ENCODE assay signal across 18 cellular contexts in the genomic region with DNA sequence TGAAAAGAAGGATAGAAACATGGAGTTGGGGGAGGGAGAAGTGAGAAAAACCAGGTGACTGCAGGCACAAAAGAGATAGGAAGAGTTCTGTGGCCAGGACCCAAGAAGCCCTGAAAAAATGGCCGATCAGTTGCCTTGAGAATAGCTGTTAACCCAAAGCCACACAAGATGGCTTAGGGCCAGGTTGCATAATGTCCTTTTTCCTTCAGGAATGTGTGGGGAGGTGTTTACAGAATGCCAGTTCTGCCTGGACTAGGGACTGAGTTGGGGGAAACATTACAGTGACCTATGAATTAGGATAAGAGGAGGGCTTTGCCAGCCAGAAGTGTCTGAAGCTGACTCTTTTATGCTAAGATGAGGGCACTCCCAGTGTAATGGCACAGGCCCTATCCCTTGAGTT. TPM values are rescaled to one million over a fixed set of nuclear protein-coding genes. Genes with fewer than 3 reads are reported as not detected.
A peak's percentile ranks its signal among the peaks of the same experiment; 100 is the strongest.
DNase-seq lines count a peak whose midpoint lies in the region; ATAC-seq and TF ChIP-seq lines count a peak whose summit lies in the region.
"Had no signal": no experiment of that assay in that cellular context is flagged by ENCODE, and none has a peak within 500 bp of the region (broad histone marks: within the 10 kb centered on the region; RNA-seq: fewer than 3 reads in every experiment).

No MANE protein-coding gene starts in this region.

- intact Hi-C loops in left colon (cut with DNase I, micrococcal nuclease) = no loop called here
- intact Hi-C loops in prostate gland (cut with DNase I) = no loop called here

- H3K36me3 ChIP-seq in KOPT-K1 (ENCODE audit: insufficient read depth, low read length) (no peaks in the 10 kb centered on the region), prostate gland (no peaks in the 10 kb centered on the region)

- H3K27ac Mint-ChIP-seq in activated CD8-positive, alpha-beta memory T cell treated with anti-CD3 and anti-CD28 coated beads, Interleukin-2, amount 10 ng/mL, durations not matched to agents 7 days and 5 days = peak overlapping the region; percentile 24

- H3K27ac ChIP-seq in KOPT-K1 (ENCODE audit: low read depth, low read length, poor library complexity, severe bottlenecking) = peak overlapping the region; percentile 73
- no peak overlapping the region for H3K27ac ChIP-seq in prostate gland
- H3K27ac ChIP-seq: A549 had no signal

- DNase-seq in activated CD8-positive, alpha-beta memory T cell treated with anti-CD3 and anti-CD28 coated beads, Interleukin-2, amount 10 ng/mL, durations not matched to agents 7 days and 5 days = no peak
- DNase-seq in activated CD8-positive, alpha-beta memory T cell treated with anti-CD3 and anti-CD28 coated beads, Interleukin-2, amount 50 U/mL, for 48 hours = no peak
- DNase-seq in left colon = no peak
- DNase-seq in renal cortical epithelial cell (ENCODE audit: low read depth) = peak; percentile 84
- no peak for DNase-seq in prostate gland (ENCODE audit: low spot score)
- no peak for DNase-seq in GM03348 (ENCODE audit: low spot score)
- DNase-seq in NK-92 treated with Interleukin-12 subunit alpha and Interleukin-12 subunit beta, amount 100 ng/mL, for 24 hours (lab: John Stamatoyannopoulos, UW) = no peak
- DNase-seq: CD8-positive, alpha-beta memory T cell; DMS53; EL; NCI-H1694 treated with DMSO at 0.1 percent for 48 hours; NCI-H510A treated with DMSO at 0.1 percent for 48 hours; NCI-H82; SHP77 had no signal

- no peak overlapping the region for H3K4me3 ChIP-seq in prostate gland
- H3K4me3 ChIP-seq: A549, K562 had no signal

- no peaks in the 10 kb centered on the region for H3K9me3 ChIP-seq in KOPT-K1 (ENCODE audit: insufficient read depth, low read length, poor library complexity, severe bottlenecking)
- H3K9me3 ChIP-seq in prostate gland = no peaks in the 10 kb centered on the region
- H3K9me3 ChIP-seq: A549 had no signal

- TF ChIP-seq CTCF in prostate gland (IDR thresholded peaks at IDR 0.05) = no peak

- no peak overlapping the region for H3K4me3 Mint-ChIP-seq in activated CD8-positive, alpha-beta memory T cell treated with anti-CD3 and anti-CD28 coated beads, Interleukin-2, amount 10 ng/mL, durations not matched to agents 7 days and 5 days
- H3K4me3 Mint-ChIP-seq: CD8-positive, alpha-beta memory T cell had no signal

- CTCF ChIA-PET in activated CD8-positive, alpha-beta memory T cell treated with anti-CD3 and anti-CD28 coated beads, Interleukin-2, amount 10 ng/mL, durations not matched to agents 7 days and 5 days (lab: Charles Lee) = interaction anchor here (1.0 to 1.8 kb wide), 5 partner anchors 8 to 18 kb away, joined by 3 to 6 read pairs (median 4); no protein-coding TSS in a partner anchor

- peaks cover 3% of the 10 kb centered on the region for H3K27me3 ChIP-seq in prostate gland (replicated peaks; ENCODE audit: insufficient read depth)

- WGBS in prostate gland = 70% methylated on average over 1 of the region's 1 CpG

- no peaks in the 10 kb centered on the region for H3K9me3 Mint-ChIP-seq in activated CD8-positive, alpha-beta memory T cell treated with anti-CD3 and anti-CD28 coated beads, Interleukin-2, amount 10 ng/mL, durations not matched to agents 7 days and 5 days (ENCODE audit: low read depth)
- H3K9me3 Mint-ChIP-seq: CD8-positive, alpha-beta memory T cell had no signal

- H3K27me3 Mint-ChIP-seq in activated CD8-positive, alpha-beta memory T cell treated with anti-CD3 and anti-CD28 coated beads, Interleukin-2, amount 10 ng/mL, durations not matched to agents 7 days and 5 days = no peaks in the 10 kb centered on the region
- H3K27me3 Mint-ChIP-seq: CD8-positive, alpha-beta memory T cell had no signal

- TF ChIP-seq POLR2A in prostate gland (IDR thresholded peaks at IDR 0.05) = no peak

- H3K4me1 ChIP-seq in prostate gland (replicated peaks) = no peaks in the 10 kb centered on the region
- H3K4me1 ChIP-seq: A549 had no signal

- peaks cover 9% of the 10 kb centered on the region for H3K36me3 Mint-ChIP-seq in activated CD8-positive, alpha-beta memory T cell treated with anti-CD3 and anti-CD28 coated beads, Interleukin-2, amount 10 ng/mL, durations not matched to agents 7 days and 5 days
- H3K36me3 Mint-ChIP-seq: CD8-positive, alpha-beta memory T cell had no signal

- peaks cover 67% of the 10 kb centered on the region for H3K4me1 Mint-ChIP-seq in activated CD8-positive, alpha-beta memory T cell treated with anti-CD3 and anti-CD28 coated beads, Interleukin-2, amount 10 ng/mL, durations not matched to agents 7 days and 5 days

- no peak for ATAC-seq in activated CD8-positive, alpha-beta memory T cell treated with anti-CD3 and anti-CD28 coated beads, Interleukin-2, amount 10 ng/mL, durations not matched to agents 7 days and 5 days
- ATAC-seq in left colon = peak; percentile 56
- ATAC-seq: A549, K562 had no signal

RNA-seq across cellular contexts. Expression of a gene that starts 17.1 kb away (rescaled TPM):
- total RNA-seq in activated CD8-positive, alpha-beta memory T cell treated with anti-CD3 and anti-CD28 coated beads, Interleukin-2, amount 10 ng/mL, durations not matched to agents 7 days and 5 days = 1 to 10 TPM in 1 of 2 experiments, under 1 TPM in 1; 0.37 to 2.1 TPM
- total RNA-seq in left colon = 10 to 100 TPM; 26.6 to 32.0 TPM
- 24.7 and 31.4 TPM in 2 replicates for total RNA-seq in renal cortical epithelial cell
- 10 to 100 TPM in 1 of 2 donors, 1 to 10 TPM in 1; 7.3 to 17.7 TPM for total RNA-seq in prostate gland
- total RNA-seq: K562, RPMI7951 had no signal
